9 cellular contexts compared by ENCODE assay signal in the genomic region with DNA sequence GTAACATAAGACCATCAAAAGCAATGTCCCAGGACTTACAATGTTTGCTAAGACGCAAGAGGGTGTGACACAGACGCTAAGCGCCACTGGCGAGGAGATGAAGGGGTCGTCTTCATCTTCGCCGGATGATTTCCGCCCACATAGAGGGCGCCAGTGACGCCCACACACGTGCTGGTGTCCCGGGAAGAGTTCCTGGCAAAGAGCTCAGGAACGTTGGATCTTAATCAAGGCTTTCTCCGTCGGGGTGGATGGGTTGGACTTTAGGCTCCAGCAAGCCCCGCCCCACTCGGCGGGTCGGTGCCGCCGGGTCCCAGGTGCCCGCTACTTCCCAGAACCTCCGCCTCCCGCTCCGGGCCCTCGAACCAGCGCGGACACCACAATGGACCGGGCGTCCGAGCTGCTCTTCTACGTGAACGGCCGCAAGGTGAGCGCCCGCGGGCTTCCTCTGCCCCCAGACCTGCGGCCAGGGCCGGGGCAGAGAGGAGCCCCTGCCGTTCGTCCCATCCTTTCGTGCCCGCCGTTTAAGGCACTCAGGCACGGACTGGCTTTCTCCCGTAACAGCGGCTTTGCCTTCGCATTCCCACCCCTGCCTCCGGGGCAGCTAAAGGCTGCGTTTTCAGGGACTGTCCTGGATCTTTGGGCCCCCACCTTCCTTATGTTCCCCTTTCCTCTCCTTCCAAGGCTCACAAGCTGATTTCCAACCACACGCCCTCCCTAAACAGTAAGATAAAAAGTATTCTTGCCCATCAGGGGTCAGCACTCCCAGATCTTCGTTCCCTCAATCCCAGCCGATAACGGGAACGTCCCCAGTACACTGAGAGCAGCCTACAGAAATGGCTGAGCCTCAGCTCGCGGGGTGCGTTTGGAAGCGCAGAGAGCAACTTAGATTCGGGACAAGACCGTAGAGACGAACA. TPM values are rescaled to one million over a fixed set of nuclear protein-coding genes. Genes with fewer than 3 reads are reported as not detected.
DNase-seq lines count a peak whose midpoint lies in the region; ATAC-seq, FAIRE-seq and TF ChIP-seq lines count a peak whose summit lies in the region.
"Had no signal": no experiment of that assay in that cellular context is flagged by ENCODE, and none has a peak within 500 bp of the region (broad histone marks: within the 10 kb centered on the region; RNA-seq: fewer than 3 reads in every experiment).

Gene AOX1, plus strand, starts transcription at position 285 of the 914 bp plus-strand sequence. Its CDS starts 95 bp downstream, at position 380.

- no peaks in the 10 kb centered on the region for H3K9me2 ChIP-seq in HCT116 (ENCODE audit: insufficient read depth)

- H4K20me1 ChIP-seq in BLaER1 treated with 17β-estradiol and CSF1 and Interleukin-3, amounts not matched to agents 10 nM and 100 nM = peaks cover 0 to 6% (median 0%) of the 10 kb centered on the region in 11 experiments; a peak in 2 of 22 replicates
- no peaks in the 10 kb centered on the region for H4K20me1 ChIP-seq in HCT116 (ENCODE audit: insufficient read depth)

- TF ChIP-seq EP300 in tibial nerve (IDR thresholded peaks at IDR 0.05) = peak in 1 of 2 donors; percentile 74

- TF ChIP-seq CTCF in HCT116 (IDR thresholded peaks at IDR 0.05 in 2 of 3, conservative IDR thresholded peaks at IDR 0.05 in 1 of 3; ENCODE audit: borderline replicate concordance in 1 of 3, insufficient read depth in 1 of 3, low read depth in 2 of 3, low read length in 2 of 3) = no peak
- no peak for TF ChIP-seq CTCF in esophagus squamous epithelium (IDR thresholded peaks at IDR 0.05)
- TF ChIP-seq CTCF in tibial nerve (IDR thresholded peaks at IDR 0.05) = no peak

- intact Hi-C loops in HCT116 (cut with micrococcal nuclease) = no loop called here
- intact Hi-C loops in esophagus squamous epithelium (cut with DNase I) = no loop called here

- H3K4me3 ChIP-seq in BLaER1 treated with 17β-estradiol and CSF1 and Interleukin-3, amounts not matched to agents 10 nM and 100 nM = peak within 1 kb of the TSS; percentile 40 to 65 (median 54)
- H3K4me3 ChIP-seq in HCT116 (replicated peaks in 1 of 2; ENCODE audit: low read depth in 1 of 2, low read length in 2 of 2) (no peak within 1 kb of the TSS), esophagus squamous epithelium (peak within 1 kb of the TSS; percentile 39 to 67 (median 55)), mucosa of rectum (ENCODE audit: low read length in 2 of 2) (peak within 1 kb of the TSS; percentile 50 to 75), tibial nerve (peak within 1 kb of the TSS; percentile 47 to 59 (median 56))

- H3K27me3 ChIP-seq in BLaER1 treated with 17β-estradiol and CSF1 and Interleukin-3, amounts not matched to agents 10 nM and 100 nM = peaks cover 32 to 59% (median 40%) of the 10 kb centered on the region in 11 experiments
- H3K27me3 ChIP-seq in HCT116 (ENCODE audit: insufficient read depth, low read length) = no peaks in the 10 kb centered on the region
- H3K27me3 ChIP-seq in esophagus squamous epithelium = no peaks in the 10 kb centered on the region
- no peaks in the 10 kb centered on the region for H3K27me3 ChIP-seq in mucosa of rectum (ENCODE audit: control insufficient read depth in 2 of 2, insufficient read depth in 2 of 2, low read length in 2 of 2)
- H3K27me3 ChIP-seq in tibial nerve = no peaks in the 10 kb centered on the region

- DNase-seq in HCT116 (ENCODE audit: low read depth, low spot score) = no peak
- peak; percentile 63 for DNase-seq in activated CD8-positive, alpha-beta memory T cell treated with anti-CD3 and anti-CD28 coated beads, Interleukin-2, amount 50 U/mL, for 48 hours
- DNase-seq in esophagus squamous epithelium (lab: John Stamatoyannopoulos, UW) = no peak
- DNase-seq in tibial nerve (ENCODE audit: low spot score in 2 of 2) = peak; percentile 59 to 78
- no peak for DNase-seq in RCC 7860 (ENCODE audit: low spot score)
- DNase-seq in GF-D8 (lab: John Stamatoyannopoulos, UW) = no peak

- BruUV-seq in HCT116 (replicated peaks; lab: Mats Ljungman, UMichigan) = no TSS peak

- peak within 1 kb of the TSS; percentile 76 to 96 (median 83) for H3K4me2 ChIP-seq in BLaER1 treated with 17β-estradiol and CSF1 and Interleukin-3, amounts not matched to agents 10 nM and 100 nM
- H3K4me2 ChIP-seq in HCT116 (ENCODE audit: low read length) = no peak within 1 kb of the TSS

- peaks cover 7 to 24% (median 18%) of the 10 kb centered on the region in 10 experiments; a peak in 18 of 20 replicates for H3K4me1 ChIP-seq in BLaER1 treated with 17β-estradiol and CSF1 and Interleukin-3, amounts not matched to agents 10 nM and 100 nM
- no peaks in the 10 kb centered on the region for H3K4me1 ChIP-seq in HCT116 (ENCODE audit: control insufficient read depth in 1 of 2, insufficient read depth in 2 of 2, low read length in 2 of 2)
- peaks cover 3 to 16% (median 4%) of the 10 kb centered on the region in 3 donors for H3K4me1 ChIP-seq in esophagus squamous epithelium
- H3K4me1 ChIP-seq in mucosa of rectum (ENCODE audit: control insufficient read depth in 2 of 2, insufficient read depth in 2 of 2, low read length in 2 of 2) = no peaks in the 10 kb centered on the region
- H3K4me1 ChIP-seq in tibial nerve = peaks cover 0 to 17% (median 0%) of the 10 kb centered on the region in 4 donors

- no peak within 1 kb of the TSS for H2AFZ ChIP-seq in HCT116 (ENCODE audit: low read depth, low read length, poor library complexity, severe bottlenecking)

- no peaks in the 10 kb centered on the region for H3K79me2 ChIP-seq in HCT116 (ENCODE audit: insufficient read depth, low read length)

- RAD21 ChIA-PET in HCT116 (lab: Charles Lee; ENCODE audit: low non-redundant PET in 1 of 2, low total read pairs in 2 of 2, uncharacterized antibody in 2 of 2, unreplicated experiment in 2 of 2) = no interaction called here

- H3K9ac ChIP-seq in BLaER1 treated with 17β-estradiol and CSF1 and Interleukin-3, amounts not matched to agents 10 nM and 100 nM = peak within 1 kb of the TSS in 2 of 11 experiments; percentile 6 to 46; a peak in 3 of 22 replicates
- no peak within 1 kb of the TSS for H3K9ac ChIP-seq in HCT116 (ENCODE audit: low read length)
- H3K9ac ChIP-seq in mucosa of rectum (ENCODE audit: low read depth in 1 of 2, low read length in 2 of 2) = peak within 1 kb of the TSS; percentile 15 to 55

- H3K36me3 ChIP-seq in BLaER1 treated with 17β-estradiol and CSF1 and Interleukin-3, amounts not matched to agents 10 nM and 100 nM = peaks cover 0 to 18% (median 5%) of the 10 kb centered on the region in 11 experiments; a peak in 4 of 22 replicates
- H3K36me3 ChIP-seq in HCT116 (ENCODE audit: control insufficient read depth in 1 of 2, insufficient read depth in 2 of 2, low read length in 2 of 2) (no peaks in the 10 kb centered on the region), esophagus squamous epithelium (no peaks in the 10 kb centered on the region), mucosa of rectum (ENCODE audit: control insufficient read depth in 2 of 2, insufficient read depth in 2 of 2, low read length in 2 of 2) (no peaks in the 10 kb centered on the region), tibial nerve (no peaks in the 10 kb centered on the region)

- no peak for TF ChIP-seq RAD21 in HCT116 (IDR thresholded peaks at IDR 0.05; ENCODE audit: low read depth)

- ATAC-seq in HCT116 = no peak

- WGBS in esophagus squamous epithelium, 2 donors = 6 to 9% methylated on average over 33 to 48 of the region's 62 CpGs
- 4% methylated on average over 39 to 57 of the region's 62 CpGs for WGBS in tibial nerve, 2 donors

- no peak within 1 kb of the TSS for H3K27ac ChIP-seq in BLaER1 treated with 17β-estradiol and CSF1 and Interleukin-3, amounts not matched to agents 10 nM and 100 nM
- no peak within 1 kb of the TSS for H3K27ac ChIP-seq in HCT116 (ENCODE audit: low read depth, low read length)
- H3K27ac ChIP-seq in esophagus squamous epithelium = peak within 1 kb of the TSS; percentile 60 to 85 (median 77)
- H3K27ac ChIP-seq in mucosa of rectum (ENCODE audit: low read depth in 2 of 2, low read length in 2 of 2) = peak within 1 kb of the TSS in 1 of 2 donors; percentile 53
- peak within 1 kb of the TSS; percentile 76 to 88 (median 82) for H3K27ac ChIP-seq in tibial nerve

- POLR2A ChIA-PET in HCT116 (lab: Charles Lee) = no interaction called here

- no peak for FAIRE-seq in RCC 7860 (lab: Jason Lieb, UNC)
- FAIRE-seq: islet of Langerhans had no signal

- CTCF ChIA-PET in HCT116 (lab: Charles Lee) = no interaction called here

- peaks cover 0 to 8% (median 0%) of the 10 kb centered on the region in 11 experiments; a peak in 3 of 22 replicates for H3K9me3 ChIP-seq in BLaER1 treated with 17β-estradiol and CSF1 and Interleukin-3, amounts not matched to agents 10 nM and 100 nM (replicated peaks in 1 of 11)
- H3K9me3 ChIP-seq in HCT116 (ENCODE audit: control insufficient read depth in 1 of 2, insufficient read depth in 1 of 2, low read depth in 1 of 2, low read length in 2 of 2) (no peaks in the 10 kb centered on the region), esophagus squamous epithelium (no peaks in the 10 kb centered on the region), mucosa of rectum (ENCODE audit: control insufficient read depth in 2 of 2, low read length in 2 of 2) (no peaks in the 10 kb centered on the region), tibial nerve (no peaks in the 10 kb centered on the region)

- TF ChIP-seq POLR2A in HCT116 (IDR thresholded peaks at IDR 0.05; ENCODE audit: borderline replicate concordance, extremely low read depth, insufficient read depth, insufficient read length) = no peak
- TF ChIP-seq POLR2A in esophagus squamous epithelium (IDR thresholded peaks at IDR 0.05) = peak in 2 of 4 donors; percentile 24 to 34
- TF ChIP-seq POLR2A in tibial nerve (IDR thresholded peaks at IDR 0.05) = peak in 1 of 2 donors; percentile 60

TF ChIP-seq in HCT116, 20 proteins besides CTCF, POLR2A, EP300 and RAD21 (continues in another document):
- TF ChIP-seq JUND (IDR thresholded peaks at IDR 0.05) (no peak), EGR1 (IDR thresholded peaks at IDR 0.05; ENCODE audit: low read depth) (peak; percentile 28; the same call in 1 of the 2 replicates)
- TF ChIP-seq, protein P1, sequence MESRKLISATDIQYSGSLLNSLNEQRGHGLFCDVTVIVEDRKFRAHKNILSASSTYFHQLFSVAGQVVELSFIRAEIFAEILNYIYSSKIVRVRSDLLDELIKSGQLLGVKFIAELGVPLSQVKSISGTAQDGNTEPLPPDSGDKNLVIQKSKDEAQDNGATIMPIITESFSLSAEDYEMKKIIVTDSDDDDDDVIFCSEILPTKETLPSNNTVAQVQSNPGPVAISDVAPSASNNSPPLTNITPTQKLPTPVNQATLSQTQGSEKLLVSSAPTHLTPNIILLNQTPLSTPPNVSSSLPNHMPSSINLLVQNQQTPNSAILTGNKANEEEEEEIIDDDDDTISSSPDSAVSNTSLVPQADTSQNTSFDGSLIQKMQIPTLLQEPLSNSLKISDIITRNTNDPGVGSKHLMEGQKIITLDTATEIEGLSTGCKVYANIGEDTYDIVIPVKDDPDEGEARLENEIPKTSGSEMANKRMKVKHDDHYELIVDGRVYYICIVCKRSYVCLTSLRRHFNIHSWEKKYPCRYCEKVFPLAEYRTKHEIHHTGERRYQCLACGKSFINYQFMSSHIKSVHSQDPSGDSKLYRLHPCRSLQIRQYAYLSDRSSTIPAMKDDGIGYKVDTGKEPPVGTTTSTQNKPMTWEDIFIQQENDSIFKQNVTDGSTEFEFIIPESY (IDR thresholded peaks at IDR 0.05; ENCODE audit: extremely low read depth, insufficient replicate concordance, low read length) = no peak

RNA-seq across cellular contexts. Expression of gene AOX1, which starts in this region (rescaled TPM):
- total RNA-seq in HCT116 (2021; ENCODE audit: unreplicated experiment) = 0.71 TPM
- 0.38 and 0.41 TPM in 2 replicates for polyA plus RNA-seq in HCT116 (2012)
- 10 to 100 TPM in 2 of 4 donors, 1 to 10 TPM in 2; 3.2 to 69.4 (median 14.6) TPM for total RNA-seq in esophagus squamous epithelium
- 100 to 1,000 TPM in 3 of 4 donors, 10 to 100 TPM in 1; 87.3 to 221 (median 135) TPM for total RNA-seq in tibial nerve

Comparison
In these comparisons a context has a peak if more than half of its experiments do, and no peak if none do; other contexts are left out.
1. H3K27ac ChIP-seq: peak in esophagus squamous epithelium (4 of 4) and tibial nerve (4 of 4); none in BLaER1 treated with 17β-estradiol and CSF1 and Interleukin-3, amounts not matched to agents 10 nM and 100 nM (0 of 11) and HCT116 (single experiment).
2. H3K4me3 ChIP-seq: peak in BLaER1 treated with 17β-estradiol and CSF1 and Interleukin-3, amounts not matched to agents 10 nM and 100 nM (10 of 10), esophagus squamous epithelium (4 of 4), mucosa of rectum (2 of 2) and tibial nerve (4 of 4); none in HCT116 (0 of 2).
3. DNase-seq: peak in activated CD8-positive, alpha-beta memory T cell treated with anti-CD3 and anti-CD28 coated beads, Interleukin-2, amount 50 U/mL, for 48 hours (single experiment) and tibial nerve (2 of 2); none in HCT116 (single experiment), esophagus squamous epithelium (single experiment), RCC 7860 (single experiment) and GF-D8 (single experiment).